8 cellular contexts compared by ENCODE assay signal in the genomic region with DNA sequence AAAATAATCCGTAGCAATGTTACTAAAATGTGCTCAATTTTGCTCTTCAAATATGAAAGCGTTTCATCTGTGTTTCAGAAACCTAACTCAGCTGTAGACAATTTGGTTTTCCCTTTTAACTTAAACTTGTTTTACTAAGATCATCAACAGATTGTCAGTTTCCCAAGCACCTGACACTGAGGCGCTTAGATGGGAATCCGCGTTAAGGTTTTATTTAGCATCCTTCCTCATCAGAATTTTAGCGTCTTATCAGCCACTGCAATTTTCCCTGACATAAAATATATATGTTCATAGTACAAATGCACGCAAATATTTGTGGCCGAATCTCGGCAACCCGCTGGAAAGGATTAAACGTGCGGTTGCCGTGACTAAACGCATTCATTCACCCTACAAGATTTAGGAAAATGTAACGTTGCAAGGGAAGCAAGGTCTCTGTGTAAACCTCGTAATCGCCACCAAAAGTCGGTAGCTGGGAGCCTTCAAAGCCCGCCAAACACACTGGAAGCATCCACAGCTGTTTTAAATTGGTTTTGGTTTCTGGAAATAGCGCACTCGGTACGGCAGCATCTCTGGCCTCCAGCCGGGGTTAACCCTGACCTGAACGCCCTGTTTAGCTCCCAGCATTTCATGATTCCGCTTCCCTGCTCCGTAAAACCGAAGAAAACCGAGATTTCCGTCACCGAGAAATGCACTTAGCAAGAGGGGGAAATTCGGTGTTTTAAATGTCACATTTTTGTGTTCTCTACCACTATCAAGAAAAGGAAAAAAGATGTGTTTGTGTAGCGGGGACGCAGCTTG. TPM values are rescaled to one million over a fixed set of nuclear protein-coding genes. Genes with fewer than 3 reads are reported as not detected.
DNase-seq lines count a peak whose midpoint lies in the region; FAIRE-seq and TF ChIP-seq lines count a peak whose summit lies in the region.

No MANE protein-coding gene starts in this region.

- in situ Hi-C loops in brain microvascular endothelial cell (cut with HindIII; ENCODE audit: low pct_ligation_motif_present, low sequenced_read_pairs), result no loop called here

- H3K4me3 ChIP-seq in brain microvascular endothelial cell (ENCODE audit: low read depth, low read length), result peak overlapping the region; percentile 76
- H3K4me3 ChIP-seq in small intestine (ENCODE audit: low read depth in 1 of 2, low read length in 2 of 2), result peak overlapping the region; percentile 7 to 20

- H3K27me3 ChIP-seq in brain microvascular endothelial cell (replicated peaks) (no peaks in the 10 kb centered on the region), small intestine (ENCODE audit: control insufficient read depth in 2 of 2, insufficient read depth in 2 of 2, low read length in 2 of 2) (peaks cover 0 to 6% of the 10 kb centered on the region in 2 donors)

- 6 to 7% (median 7%) methylated on average over 33 of the region's 33 CpGs for WGBS in small intestine, 3 donors

- TF ChIP-seq CTCF in brain microvascular endothelial cell (IDR thresholded peaks at IDR 0.05; ENCODE audit: low read depth, low read length, missing control alignments), result no peak

- peak; percentile 73 for DNase-seq in NCI-H2107 treated with DMSO at 0.1 percent for 48 hours (lab: John Stamatoyannopoulos, UW; ENCODE audit: unreplicated experiment)
- no peak for DNase-seq in NCI-H2107 (lab: John Stamatoyannopoulos, UW)
- DNase-seq in NCI-H526 (lab: John Stamatoyannopoulos, UW), result peak; percentile 29 to 63
- DNase-seq in brain microvascular endothelial cell, result peak; percentile 33
- peak; percentile 42 for DNase-seq in iris pigment epithelial cell (ENCODE audit: low read depth)
- no peak for DNase-seq in small intestine
- no peak for DNase-seq in HuH-7.5 (ENCODE audit: low spot score)
- no peak for DNase-seq in OCI-M2 (lab: John Stamatoyannopoulos, UW; ENCODE audit: unreplicated experiment)

- peaks cover 0 to 1% of the 10 kb centered on the region in 2 donors for H3K4me1 ChIP-seq in small intestine (ENCODE audit: control insufficient read depth in 2 of 2, insufficient read depth in 1 of 2, low read depth in 1 of 2, low read length in 1 of 2)

- H3K27ac ChIP-seq in brain microvascular endothelial cell (peak overlapping the region; percentile 69), small intestine (ENCODE audit: low read depth in 1 of 2, low read length in 1 of 2) (peak overlapping the region in 1 of 2 donors; percentile 65)

- H3K9me3 ChIP-seq in small intestine (ENCODE audit: control insufficient read depth, low read depth), result no peaks in the 10 kb centered on the region

- H3K36me3 ChIP-seq in brain microvascular endothelial cell (replicated peaks) (no peaks in the 10 kb centered on the region), small intestine (ENCODE audit: control insufficient read depth in 2 of 2, insufficient read depth in 2 of 2, low read length in 2 of 2) (no peaks in the 10 kb centered on the region)

- FAIRE-seq in small intestine (lab: Jason Lieb, UNC), result no peak

RNA-seq across cellular contexts. Expression of a gene that starts 1.0 kb away (rescaled TPM):
- 10 to 100 TPM in 1 of 3 donors, 1 to 10 TPM in 1, not detected in 1; 5.9 to 16.8 TPM for polyA plus RNA-seq in small intestine

Comparison
In these comparisons a context has a peak if more than half of its experiments do, and no peak if none do; other contexts are left out.
1. DNase-seq: peak in NCI-H2107 treated with DMSO at 0.1 percent for 48 hours (single experiment), NCI-H526 (2 of 2), brain microvascular endothelial cell (single experiment) and iris pigment epithelial cell (single experiment); none in NCI-H2107 (single experiment), small intestine (single experiment), HuH-7.5 (single experiment) and OCI-M2 (single experiment).